23 cellular contexts compared by ENCODE assay signal in genomic region chr11:8178297-8178696, GRCh38. TPM values are rescaled to one million over a fixed set of nuclear protein-coding genes. Genes with fewer than 3 reads are reported as not detected.
"Had no signal": no experiment of that assay in that cellular context is flagged by ENCODE, and none has a peak within 500 bp of the region (broad histone marks: within the 10 kb centered on the region; RNA-seq: fewer than 3 reads in every experiment).

No MANE protein-coding gene starts in this region.

- H3K27ac ChIP-seq: RWPE1, SK-N-MC had no signal

- H3K4me3 ChIP-seq: SK-N-MC had no signal

- DNase-seq: IMR-90, Kasumi-1, KG1, MV-4-11, NCI-H1092, NCI-H1105 treated with DMSO at 0.1 percent for 48 hours, NCI-H1417 treated with DMSO at 0.1 percent for 48 hours, NCI-H1694, NCI-H187 treated with DMSO at 0.1 percent for 48 hours, NCI-H2029 treated with DMSO at 0.1 percent for 48 hours, NCI-H2171, NCI-H226, NCI-H446, NCI-H510A, NCI-H524 treated with DMSO at 0.1 percent for 48 hours, NCI-H82, PC-3, SHP77 had no signal

RNA-seq across cellular contexts. Expression of gene RIC3, which starts 9.5 kb away (rescaled TPM):
- total RNA-seq: HepG2, HT1080, IMR-90, OCI-LY7, PC-3 had no signal
- polyA plus RNA-seq: HepG2, IMR-90 had no signal
